Comparison of ENCODE assay signal across 19 cellular contexts in genomic region chr19:10691883-10692282, GRCh38. TPM values are rescaled to one million over a fixed set of nuclear protein-coding genes. Genes with fewer than 3 reads are reported as not detected.
DNase-seq lines count a peak whose midpoint lies in the region; ATAC-seq and TF ChIP-seq lines count a peak whose summit lies in the region.
"Had no signal": no experiment of that assay in that cellular context is flagged by ENCODE, and none has a peak within 500 bp of the region (broad histone marks: within the 10 kb centered on the region; RNA-seq: fewer than 3 reads in every experiment).

No MANE protein-coding gene starts in this region.

- WGBS in endodermal cell (ENCODE audit: insufficient coverage in 1 of 2, insufficient read length in 1 of 2), 2 experiments, result 98 to 100% methylated on average over 5 of the region's 5 CpGs

- H3K4me3 ChIP-seq in endodermal cell (ENCODE audit: low read length), result no peak overlapping the region

- H3K4me3 Mint-ChIP-seq in IgD-negative memory B cell (no peak overlapping the region), endodermal cell (no peak overlapping the region), glutamatergic neuron (ENCODE audit: unreplicated experiment) (no peak overlapping the region)
- H3K4me3 Mint-ChIP-seq in stimulated activated effector memory CD8-positive, alpha-beta T cell treated with anti-CD3 and anti-CD28 coated beads, Interleukin-12 subunit alpha, Interleukin-12 subunit beta, amount 100 ng/mL, for 72 hours, result no peak overlapping the region

- H3K36me3 Mint-ChIP-seq in IgD-negative memory B cell, result peaks cover 6% of the 10 kb centered on the region
- peaks cover 55% of the 10 kb centered on the region for H3K36me3 Mint-ChIP-seq in endodermal cell (ENCODE audit: low read depth)
- peaks cover 67% of the 10 kb centered on the region for H3K36me3 Mint-ChIP-seq in stimulated activated effector memory CD8-positive, alpha-beta T cell treated with anti-CD3 and anti-CD28 coated beads, Interleukin-12 subunit alpha, Interleukin-12 subunit beta, amount 100 ng/mL, for 72 hours
- peaks cover 4% of the 10 kb centered on the region for H3K36me3 Mint-ChIP-seq in glutamatergic neuron (ENCODE audit: unreplicated experiment)

- H3K4me1 Mint-ChIP-seq in IgD-negative memory B cell, result peaks cover 9 to 13% (median 13%) of the 10 kb centered on the region in 3 donors
- peaks cover 11% of the 10 kb centered on the region for H3K4me1 Mint-ChIP-seq in endodermal cell
- peaks cover 34% of the 10 kb centered on the region for H3K4me1 Mint-ChIP-seq in stimulated activated effector memory CD8-positive, alpha-beta T cell treated with anti-CD3 and anti-CD28 coated beads, Interleukin-12 subunit alpha, Interleukin-12 subunit beta, amount 100 ng/mL, for 72 hours
- peaks cover 8% of the 10 kb centered on the region for H3K4me1 Mint-ChIP-seq in glutamatergic neuron (ENCODE audit: low read depth, unreplicated experiment)

- TF ChIP-seq CTCF in endodermal cell (conservative IDR thresholded peaks at IDR 0.05) (no peak), glutamatergic neuron (IDR thresholded peaks at IDR 0.05; ENCODE audit: partially characterized antibody, unreplicated experiment) (no peak)

- H3K27me3 ChIP-seq in endodermal cell (ENCODE audit: control insufficient read depth, insufficient read depth, low read length, poor library complexity, severe bottlenecking), result no peaks in the 10 kb centered on the region

- H3K36me3 ChIP-seq in endodermal cell (ENCODE audit: control insufficient read depth, insufficient read depth, low read length), result peaks cover 62% of the 10 kb centered on the region

- intact Hi-C loops in Right ventricle myocardium inferior (cut with DNase I), result loop anchor here (5.0 kb wide), 1 partner anchor 40 kb away; the partner anchor contains the start of gene ILF3
- intact Hi-C loops in left cardiac atrium (cut with DNase I), result no loop called here

- H3K9me3 Mint-ChIP-seq in IgD-negative memory B cell (no peaks in the 10 kb centered on the region), endodermal cell (no peaks in the 10 kb centered on the region), glutamatergic neuron (ENCODE audit: unreplicated experiment) (peaks cover 25% of the 10 kb centered on the region)
- no peaks in the 10 kb centered on the region for H3K9me3 Mint-ChIP-seq in stimulated activated effector memory CD8-positive, alpha-beta T cell treated with anti-CD3 and anti-CD28 coated beads, Interleukin-12 subunit alpha, Interleukin-12 subunit beta, amount 100 ng/mL, for 72 hours

- H3K27ac Mint-ChIP-seq in IgD-negative memory B cell, result peak overlapping the region in 2 of 3 donors; percentile 44 to 90
- no peak overlapping the region for H3K27ac Mint-ChIP-seq in endodermal cell
- H3K27ac Mint-ChIP-seq in stimulated activated effector memory CD8-positive, alpha-beta T cell treated with anti-CD3 and anti-CD28 coated beads, Interleukin-12 subunit alpha, Interleukin-12 subunit beta, amount 100 ng/mL, for 72 hours, result peak overlapping the region; percentile 66
- no peak overlapping the region for H3K27ac Mint-ChIP-seq in glutamatergic neuron (ENCODE audit: unreplicated experiment)

- no peaks in the 10 kb centered on the region for H3K4me1 ChIP-seq in endodermal cell (ENCODE audit: control insufficient read depth, insufficient read depth, low read length)

- ATAC-seq in Right ventricle myocardium inferior (no peak), left cardiac atrium (no peak)
- ATAC-seq in stimulated activated effector memory CD8-positive, alpha-beta T cell treated with anti-CD3 and anti-CD28 coated beads, Interleukin-12 subunit alpha, Interleukin-12 subunit beta, amount 100 ng/mL, for 72 hours, result no peak
- ATAC-seq: PC-3 had no signal

- DNase-seq in Right ventricle myocardium inferior (ENCODE audit: missing footprints) (peak; percentile 34), left cardiac atrium (no peak), endodermal cell (peak; percentile 59), glutamatergic neuron (no peak)
- DNase-seq in stimulated activated effector memory CD8-positive, alpha-beta T cell treated with anti-CD3 and anti-CD28 coated beads, Interleukin-12 subunit alpha, Interleukin-12 subunit beta, amount 100 ng/mL, for 72 hours (ENCODE audit: low spot score in 2 of 2), result no peak
- no peak for DNase-seq in activated CD4-positive, alpha-beta T cell treated with anti-CD3 and anti-CD28 coated beads, Interleukin-2, amount 50 U/mL, for 4 hours
- no peak for DNase-seq in stimulated activated naive CD4-positive, alpha-beta T cell treated with Interleukin-2 at 50 U/mL for 16 hours (lab: John Stamatoyannopoulos, UW)
- DNase-seq: C1 segment of cervical spinal cord, DMS 273 treated with DMSO at 0.1 percent for 48 hours, GF-D8, HCEC 1CT, NCI-H1048, NCI-H146, NCI-H2081, NCI-H510A, NCI-H82, PC-3 had no signal

- no peak overlapping the region for H3K27ac ChIP-seq in endodermal cell (ENCODE audit: low read depth, low read length)
- H3K27ac ChIP-seq: HL-60 had no signal

- H3K9me3 ChIP-seq in endodermal cell (ENCODE audit: control insufficient read depth, low read length), result no peaks in the 10 kb centered on the region

- H3K9ac ChIP-seq in endodermal cell (ENCODE audit: extremely low read depth, low read length, poor library complexity, severe bottlenecking), result no peak overlapping the region

- H3K27me3 Mint-ChIP-seq in IgD-negative memory B cell (no peaks in the 10 kb centered on the region), endodermal cell (ENCODE audit: insufficient read depth) (peaks cover 2% of the 10 kb centered on the region), glutamatergic neuron (ENCODE audit: unreplicated experiment) (peaks cover 16% of the 10 kb centered on the region)

RNA-seq across cellular contexts. Expression of gene QTRT1, which starts 9.4 kb away (rescaled TPM):
- 28.0 TPM for total RNA-seq in Right ventricle myocardium inferior
- 10 to 100 TPM; 24.7 to 28.2 TPM for total RNA-seq in left cardiac atrium
- polyA plus RNA-seq in IgD-negative memory B cell, result 53.5 TPM
- total RNA-seq in endodermal cell, result 10 to 100 TPM; 36.8 to 40.0 TPM
- 30.3 TPM for polyA plus RNA-seq in endodermal cell (2013, experiment 1 of 2)
- 30.3 TPM for polyA plus RNA-seq in endodermal cell (2013, experiment 2 of 2)
- 35.1 TPM for total RNA-seq in glutamatergic neuron (ENCODE audit: unreplicated experiment)

RNA-seq across cellular contexts. Expression of gene DNM2, which starts 26.0 kb away (rescaled TPM):
- total RNA-seq in Right ventricle myocardium inferior (177 TPM), left cardiac atrium (100 to 1,000 TPM; 125 to 186 TPM), endodermal cell (100 to 1,000 TPM; 118 to 136 TPM), glutamatergic neuron (ENCODE audit: unreplicated experiment) (227 TPM)
- 109 TPM for polyA plus RNA-seq in IgD-negative memory B cell
- polyA plus RNA-seq in endodermal cell (2013, experiment 1 of 2), result 79.4 TPM
- polyA plus RNA-seq in endodermal cell (2013, experiment 2 of 2), result 78.8 TPM

RNA-seq across cellular contexts. Expression of gene ILF3, which starts 37.7 kb away (rescaled TPM):
- total RNA-seq in Right ventricle myocardium inferior (101 TPM), left cardiac atrium (100 to 1,000 TPM; 108 to 144 TPM), endodermal cell (100 to 1,000 TPM; 625 to 629 TPM), glutamatergic neuron (ENCODE audit: unreplicated experiment) (536 TPM)
- 106 TPM for polyA plus RNA-seq in IgD-negative memory B cell
- 488 TPM for polyA plus RNA-seq in endodermal cell (2013, experiment 1 of 2)
- polyA plus RNA-seq in endodermal cell (2013, experiment 2 of 2), result 451 TPM

Comparison
In these comparisons a context has a peak if more than half of its experiments do, and no peak if none do; other contexts are left out.
1. DNase-seq: peak in Right ventricle myocardium inferior (single experiment) and endodermal cell (single experiment); none in left cardiac atrium (single experiment), stimulated activated effector memory CD8-positive, alpha-beta T cell treated with anti-CD3 and anti-CD28 coated beads, Interleukin-12 subunit alpha, Interleukin-12 subunit beta, amount 100 ng/mL, for 72 hours (0 of 2), activated CD4-positive, alpha-beta T cell treated with anti-CD3 and anti-CD28 coated beads, Interleukin-2, amount 50 U/mL, for 4 hours (0 of 2), stimulated activated naive CD4-positive, alpha-beta T cell treated with Interleukin-2 at 50 U/mL for 16 hours (single experiment) and glutamatergic neuron (single experiment).
2. H3K27ac Mint-ChIP-seq: peak in IgD-negative memory B cell (2 of 3) and stimulated activated effector memory CD8-positive, alpha-beta T cell treated with anti-CD3 and anti-CD28 coated beads, Interleukin-12 subunit alpha, Interleukin-12 subunit beta, amount 100 ng/mL, for 72 hours (single experiment); none in endodermal cell (single experiment) and glutamatergic neuron (single experiment).